Comparison of ENCODE assay signal across 18 cellular contexts in genomic region chrX:15594371-15594770, GRCh38. TPM values are rescaled to one million over a fixed set of nuclear protein-coding genes. Genes with fewer than 3 reads are reported as not detected.
DNase-seq lines count a peak whose midpoint lies in the region; ATAC-seq, FAIRE-seq and TF ChIP-seq lines count a peak whose summit lies in the region.
"Had no signal": no experiment of that assay in that cellular context is flagged by ENCODE, and none has a peak within 500 bp of the region (broad histone marks: within the 10 kb centered on the region; RNA-seq: fewer than 3 reads in every experiment).

No MANE protein-coding gene starts in this region.

- ATAC-seq in A549 (peak; percentile 43 to 54; a peak in 2 of 6 replicates), HG02840 (IDR thresholded peaks at IDR 0.05; ENCODE audit: low FRiP score, unreplicated experiment) (no peak)
- ATAC-seq: gastrocnemius medialis had no signal

- H3K4me3 ChIP-seq in A549 (no peak overlapping the region), fibroblast of villous mesenchyme (ENCODE audit: low read depth, low read length) (no peak overlapping the region)
- H3K4me3 ChIP-seq: gastrocnemius medialis had no signal

- peak; percentile 90 for FAIRE-seq in A549 (lab: Jason Lieb, UNC)
- FAIRE-seq: H1, small intestine had no signal

- CTCF ChIA-PET in A549 (lab: Yijun Ruan, JAX): no interaction called here
- CTCF ChIA-PET in RWPE1 (lab: Yijun Ruan, JAX): no interaction called here

- no peaks in the 10 kb centered on the region for H3K4me1 ChIP-seq in A549
- H3K4me1 ChIP-seq: gastrocnemius medialis had no signal

- no peak for TF ChIP-seq POLR2A in A549 (IDR thresholded peaks at IDR 0.05; ENCODE audit: low read length)

- no peaks in the 10 kb centered on the region for H3K9me3 ChIP-seq in A549
- H3K9me3 ChIP-seq: gastrocnemius medialis had no signal

- H3K27ac ChIP-seq in A549 (no peak overlapping the region), RWPE1 (no peak overlapping the region)
- H3K27ac ChIP-seq: gastrocnemius medialis had no signal

- WGBS in A549 (ENCODE audit: missing lambda C conversion rate): 0% methylated on average over 2 of the region's 2 CpGs

- TF ChIP-seq CTCF in A549 (IDR thresholded peaks at IDR 0.05) (no peak), GM12873 (IDR thresholded peaks at IDR 0.05; ENCODE audit: insufficient read depth, low read depth, low read length, missing control alignments) (peak; percentile 16), RWPE1 (conservative IDR thresholded peaks at IDR 0.05; ENCODE audit: low read depth) (no peak), fibroblast of villous mesenchyme (IDR thresholded peaks at IDR 0.05; ENCODE audit: insufficient read depth, low read depth, low read length) (peak; percentile 31)

- TF ChIP-seq EP300 in A549 (IDR thresholded peaks at IDR 0.05): no peak

- POLR2A ChIA-PET in A549 (lab: Yijun Ruan, JAX) (no interaction called here), RWPE1 (lab: Yijun Ruan, JAX; ENCODE audit: low non-redundant PET) (no interaction called here)

- peak in 1 of 2 experiments; percentile 2 for DNase-seq in A549 (ENCODE audit: low read depth in 1 of 2, low spot score in 1 of 2)
- peak; percentile 9 for DNase-seq in RWPE1 (ENCODE audit: low spot score)
- no peak for DNase-seq in fibroblast of villous mesenchyme (ENCODE audit: low read depth)
- no peak for DNase-seq in middle frontal gyrus (ENCODE audit: extremely low spot score, low spot score)
- no peak for DNase-seq in ecto neural progenitor cell (ENCODE audit: low spot score)
- DNase-seq in stimulated activated CD8-positive, alpha-beta memory T cell treated with anti-CD3 and anti-CD28 coated beads, Interleukin-4, amount 100 ng/mL, for 48 hours: no peak
- DNase-seq: activated CD4-positive, alpha-beta T cell treated with anti-CD3 and anti-CD28 coated beads for 48 hours; activated T-cell treated with anti-CD3 and anti-CD28 coated beads for 4 hours; effector CD8-positive, alpha-beta T cell; gastrocnemius medialis; NCI-H187 treated with DMSO at 0.1 percent for 48 hours; small intestine; stimulated activated naive CD4-positive, alpha-beta T cell treated with Interleukin-2 at 50 U/mL for 16 hours; T-helper 2 cell had no signal

- H3K4me2 ChIP-seq in A549: no peak overlapping the region

- TF ChIP-seq RAD21 in A549 (conservative IDR thresholded peaks at IDR 0.05 in 1 of 2, IDR thresholded peaks at IDR 0.05 in 1 of 2): no peak

TF ChIP-seq in A549, 52 proteins besides CTCF, POLR2A, EP300 and RAD21:
- TF ChIP-seq KDM1A (IDR thresholded peaks at IDR 0.05; ENCODE audit: low read depth) (no peak), FOXS1 (CRISPR knock-in tag; IDR thresholded peaks at IDR 0.05) (no peak), ATOH8 (CRISPR knock-in tag; IDR thresholded peaks at IDR 0.05; ENCODE audit: low read depth) (no peak), TP53 (CRISPR knock-in tag; IDR thresholded peaks at IDR 0.05) (no peak), HMGXB4 (CRISPR knock-in tag; IDR thresholded peaks at IDR 0.05; ENCODE audit: borderline replicate concordance) (no peak), RFX5 (IDR thresholded peaks at IDR 0.05) (no peak), FOSB (CRISPR knock-in tag; IDR thresholded peaks at IDR 0.05) (no peak), E2F6 (IDR thresholded peaks at IDR 0.05; ENCODE audit: borderline replicate concordance, low read depth) (no peak), HES2 (IDR thresholded peaks at IDR 0.05) (no peak), NPAS2 (CRISPR knock-in tag; IDR thresholded peaks at IDR 0.05; ENCODE audit: borderline replicate concordance) (no peak), HOXB13 (CRISPR knock-in tag; IDR thresholded peaks at IDR 0.05; ENCODE audit: low read depth) (no peak), RNF2 (IDR thresholded peaks at IDR 0.05; ENCODE audit: borderline replicate concordance, low read depth) (no peak), EHMT2 (IDR thresholded peaks at IDR 0.05; ENCODE audit: low read depth) (no peak)

RNA-seq across cellular contexts. Expression of gene ACE2, which starts 6.4 kb away (rescaled TPM):
- 0.06 TPM in 1 of 2 replicates, not detected in the other for polyA plus RNA-seq in A549 (2011; rRNA removed)
- 0.01 TPM in 1 of 2 replicates, not detected in the other for polyA plus RNA-seq in A549 (2012; cell fraction: cytosol; rRNA removed)
- not detected in 2 replicates for polyA plus RNA-seq in A549 (2012; cell fraction: nucleus; rRNA removed)
- polyA plus RNA-seq in A549 (2017; fragmentation: RNase III; extraction: RNeasy Plus Mini Kit Qiagen cat#74134 plus additional on column Dnase treatment): not detected in 3 replicates
- polyA minus RNA-seq in A549 (2011; rRNA and poly(A)+ RNA removed): not detected in 2 replicates
- not detected in 2 replicates for total RNA-seq in fibroblast of villous mesenchyme
- total RNA-seq: H1, osteocyte had no signal

Comparison
In these comparisons a context has a peak if more than half of its experiments do, and no peak if none do; other contexts are left out.
1. CTCF ChIP-seq: peak in GM12873 (single experiment) and fibroblast of villous mesenchyme (single experiment); none in A549 (single experiment) and RWPE1 (single experiment).